Comparison of ENCODE assay signal across 7 cellular contexts in genomic region chr1:107925565-107925964, GRCh38.
"Had no signal": no experiment of that assay in that cellular context is flagged by ENCODE, and none has a peak within 500 bp of the region (broad histone marks: within the 10 kb centered on the region; RNA-seq: fewer than 3 reads in every experiment).

No MANE protein-coding gene starts in this region.

- FAIRE-seq: H1, H54, HTR-8/SVneo had no signal

- H3K27ac Mint-ChIP-seq: GM23338, H9 had no signal

- H3K4me2 ChIP-seq: GM23338 had no signal

- ATAC-seq: GM23338 had no signal

- H3K4me3 Mint-ChIP-seq: GM23338, H9 had no signal

- H3K9me3 Mint-ChIP-seq: GM23338, H9 had no signal

- DNase-seq: H9, HCEC 1CT, KBM-7 had no signal

- H3K4me3 ChIP-seq: GM23338 had no signal

- H2AFZ ChIP-seq: GM23338 had no signal
